ENCODE assay signal across 15 cellular contexts in genomic region chr4:8132947-8133705, GRCh38.
"Had no signal": no experiment of that assay in that cellular context is flagged by ENCODE, and none has a peak within 500 bp of the region (broad histone marks: within the 10 kb centered on the region; RNA-seq: fewer than 3 reads in every experiment).

No MANE protein-coding gene starts in this region.

- H3K27me3 ChIP-seq: tibial artery, uterus had no signal

- DNase-seq: activated CD4-positive, alpha-beta T cell treated with anti-CD3 and anti-CD28 coated beads, Interleukin-2, amount 50 U/mL, for 4 hours; activated CD8-positive, alpha-beta memory T cell treated with anti-CD3 and anti-CD28 coated beads, Interleukin-2, amount 10 ng/mL, durations not matched to agents 7 days and 5 days; activated naive CD4-positive, alpha-beta T cell treated with anti-CD3 and anti-CD28 coated beads, Interleukin-2, amount 10 ng/mL, durations not matched to agents 7 days and 5 days; activated T-cell treated with anti-CD3 and anti-CD28 coated beads, Interleukin-2, amount 50 U/mL, for 1 hour; hippocampal formation; kidney; left ventricle myocardium inferior; mucosa of descending colon; naive thymus-derived CD4-positive, alpha-beta T cell; stimulated activated CD4-positive, alpha-beta T cell treated with anti-CD3 and anti-CD28 coated beads, Interleukin-2, amount 100 ng/mL, for 48 hours; tibial artery; uterus had no signal

- H3K9me3 ChIP-seq: mucosa of descending colon, tibial artery, uterus had no signal

- H3K4me1 ChIP-seq: tibial artery, uterus had no signal

- H3K36me3 ChIP-seq: left ventricle myocardium inferior, tibial artery, uterus had no signal

- ATAC-seq: activated CD4-positive, CD25-positive, alpha-beta regulatory T cell treated with anti-CD3 and anti-CD28 coated beads, Interleukin-2, amount 50 U/mL, for 24 hours; activated CD8-positive, alpha-beta memory T cell treated with anti-CD3 and anti-CD28 coated beads, Interleukin-2, amount 10 ng/mL, durations not matched to agents 7 days and 5 days; mucosa of descending colon; naive thymus-derived CD4-positive, alpha-beta T cell; stimulated activated memory B cell treated with anti-CD40 and anti-IgM and Interleukin-4, amounts not matched to agents 10 μg/mL and 1 μg/mL and 100 μg/mL, for 72 hours had no signal

- H3K4me3 ChIP-seq: left ventricle myocardium inferior, mucosa of descending colon, tibial artery, uterus had no signal

- H3K27ac ChIP-seq: epithelial cell of prostate, left ventricle myocardium inferior, tibial artery, uterus had no signal
